In the genomic region with DNA sequence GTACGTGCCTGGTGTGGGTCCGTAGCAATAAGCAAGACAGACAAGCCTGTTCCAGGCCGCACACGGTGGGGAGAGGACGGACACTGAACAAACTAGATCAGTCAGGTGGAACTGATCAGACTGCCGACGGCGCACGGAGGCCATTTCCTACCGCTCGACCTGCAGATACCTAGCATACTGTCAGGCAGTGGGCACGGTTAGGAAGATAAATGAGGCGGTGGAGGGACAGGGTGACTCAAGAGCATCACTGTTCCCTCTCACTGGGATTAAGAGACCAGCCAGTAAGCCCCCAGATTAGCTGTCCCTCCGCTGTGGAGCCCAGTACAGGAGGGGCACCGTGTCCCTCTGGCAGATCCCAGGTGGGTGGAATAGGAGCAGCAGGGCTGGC, we compare ENCODE assay signal across 2 cellular contexts.
TF ChIP-seq lines count a peak whose summit lies in the region.

No MANE protein-coding gene starts in this region.

TF ChIP-seq in HepG2, 621 proteins besides CTCF, POLR2A, EP300 and RAD21:
- TF ChIP-seq, protein P1, sequence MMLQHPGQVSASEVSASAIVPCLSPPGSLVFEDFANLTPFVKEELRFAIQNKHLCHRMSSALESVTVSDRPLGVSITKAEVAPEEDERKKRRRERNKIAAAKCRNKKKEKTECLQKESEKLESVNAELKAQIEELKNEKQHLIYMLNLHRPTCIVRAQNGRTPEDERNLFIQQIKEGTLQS (CRISPR knock-in tag; IDR thresholded peaks at IDR 0.05), result no peak
- TF ChIP-seq PTBP1 (IDR thresholded peaks at IDR 0.05; ENCODE audit: low read depth, low read length, poor library complexity, severe bottlenecking) (no peak), ZNF563 (CRISPR knock-in tag; IDR thresholded peaks at IDR 0.05) (0 out of 2 replicates have a peak, but pooled peaks have one; percentile 34)
- TF ChIP-seq, protein P2, sequence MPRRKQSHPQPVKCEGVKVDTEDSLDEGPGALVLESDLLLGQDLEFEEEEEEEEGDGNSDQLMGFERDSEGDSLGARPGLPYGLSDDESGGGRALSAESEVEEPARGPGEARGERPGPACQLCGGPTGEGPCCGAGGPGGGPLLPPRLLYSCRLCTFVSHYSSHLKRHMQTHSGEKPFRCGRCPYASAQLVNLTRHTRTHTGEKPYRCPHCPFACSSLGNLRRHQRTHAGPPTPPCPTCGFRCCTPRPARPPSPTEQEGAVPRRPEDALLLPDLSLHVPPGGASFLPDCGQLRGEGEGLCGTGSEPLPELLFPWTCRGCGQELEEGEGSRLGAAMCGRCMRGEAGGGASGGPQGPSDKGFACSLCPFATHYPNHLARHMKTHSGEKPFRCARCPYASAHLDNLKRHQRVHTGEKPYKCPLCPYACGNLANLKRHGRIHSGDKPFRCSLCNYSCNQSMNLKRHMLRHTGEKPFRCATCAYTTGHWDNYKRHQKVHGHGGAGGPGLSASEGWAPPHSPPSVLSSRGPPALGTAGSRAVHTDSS (CRISPR knock-in tag; conservative IDR thresholded peaks at IDR 0.05), result no peak

TF ChIP-seq in H1, 55 proteins besides CTCF, POLR2A, EP300 and RAD21:
- TF ChIP-seq POU5F1 (IDR thresholded peaks at IDR 0.05; ENCODE audit: low read depth, low read length) (no peak), SIN3A (conservative IDR thresholded peaks at IDR 0.05 in 1 of 2, IDR thresholded peaks at IDR 0.05 in 1 of 2; ENCODE audit: low read depth in 1 of 2, low read length in 2 of 2) (no peak), HDAC2 (IDR thresholded peaks at IDR 0.05; ENCODE audit: borderline replicate concordance in 1 of 2, low read depth in 2 of 2, low read length in 2 of 2) (no peak)
